Comparison of ENCODE assay signal across 3 cellular contexts in genomic region chr3:97108136-97108535, GRCh38.
TF ChIP-seq lines count a peak whose summit lies in the region.

No MANE protein-coding gene starts in this region.

TF ChIP-seq in A549, 52 proteins besides CTCF, POLR2A, EP300 and RAD21:
- peak; percentile 90 for TF ChIP-seq MAFK (IDR thresholded peaks at IDR 0.05; ENCODE audit: partially characterized antibody)
- TF ChIP-seq, protein P1, sequence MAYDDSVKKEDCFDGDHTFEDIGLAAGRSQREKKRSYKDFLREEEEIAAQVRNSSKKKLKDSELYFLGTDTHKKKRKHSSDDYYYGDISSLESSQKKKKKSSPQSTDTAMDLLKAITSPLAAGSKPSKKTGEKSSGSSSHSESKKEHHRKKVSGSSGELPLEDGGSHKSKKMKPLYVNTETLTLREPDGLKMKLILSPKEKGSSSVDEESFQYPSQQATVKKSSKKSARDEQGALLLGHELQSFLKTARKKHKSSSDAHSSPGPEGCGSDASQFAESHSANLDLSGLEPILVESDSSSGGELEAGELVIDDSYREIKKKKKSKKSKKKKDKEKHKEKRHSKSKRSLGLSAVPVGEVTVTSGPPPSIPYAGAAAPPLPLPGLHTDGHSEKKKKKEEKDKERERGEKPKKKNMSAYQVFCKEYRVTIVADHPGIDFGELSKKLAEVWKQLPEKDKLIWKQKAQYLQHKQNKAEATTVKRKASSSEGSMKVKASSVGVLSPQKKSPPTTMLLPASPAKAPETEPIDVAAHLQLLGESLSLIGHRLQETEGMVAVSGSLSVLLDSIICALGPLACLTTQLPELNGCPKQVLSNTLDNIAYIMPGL (CRISPR knock-in tag; IDR thresholded peaks at IDR 0.05; ENCODE audit: borderline replicate concordance) = no peak
TF ChIP-seq in A549: peak in this region for 1.

TF ChIP-seq in IMR-90, 13 proteins besides CTCF, POLR2A, EP300 and RAD21:
- TF ChIP-seq MAFK (IDR thresholded peaks at IDR 0.05; ENCODE audit: low read depth, low read length) (peak; percentile 90), MAZ (IDR thresholded peaks at IDR 0.05; ENCODE audit: borderline replicate concordance, low read depth, low read length) (no peak)

TF ChIP-seq in H1, 55 proteins besides CTCF, POLR2A, EP300 and RAD21:
- TF ChIP-seq RFX5 (IDR thresholded peaks at IDR 0.05; ENCODE audit: borderline replicate concordance, low read depth, low read length) (no peak), GABPA (IDR thresholded peaks at IDR 0.05; ENCODE audit: borderline replicate concordance, insufficient read depth, low read length) (no peak), SP2 (IDR thresholded peaks at IDR 0.05; ENCODE audit: low read length) (no peak), MAFK (IDR thresholded peaks at IDR 0.05; ENCODE audit: low read depth, low read length) (peak; percentile 70)
